2 cellular contexts compared by ENCODE assay signal in the genomic region with DNA sequence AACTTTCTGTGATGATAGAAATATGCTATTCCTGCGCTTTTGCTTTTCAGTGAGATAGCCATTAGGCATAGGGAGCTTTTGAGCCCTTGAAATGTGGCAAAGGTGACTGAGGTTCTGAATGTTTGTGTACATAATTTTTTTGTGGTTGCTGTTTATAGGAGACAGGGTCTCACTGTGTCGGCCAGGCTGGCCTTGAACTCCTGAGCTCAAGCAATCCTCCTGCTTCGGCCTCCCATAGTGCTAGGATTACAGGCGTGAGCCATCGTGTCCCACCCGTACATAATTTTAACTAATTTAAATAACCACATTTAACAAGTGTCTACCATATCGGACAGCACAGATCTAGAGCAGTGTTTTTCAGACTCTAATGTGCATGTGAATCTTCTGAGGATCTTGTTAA.
TF ChIP-seq lines count a peak whose summit lies in the region.

No MANE protein-coding gene starts in this region.

TF ChIP-seq in HepG2, 621 proteins besides CTCF, POLR2A, EP300 and RAD21:
- TF ChIP-seq ZNF121 (CRISPR knock-in tag; IDR thresholded peaks at IDR 0.05) (peak; percentile 77), ZNF770 (CRISPR knock-in tag; IDR thresholded peaks at IDR 0.05) (peak; percentile 97), ZMYM2 (CRISPR knock-in tag; IDR thresholded peaks at IDR 0.05) (no peak), E2F5 (CRISPR knock-in tag; conservative IDR thresholded peaks at IDR 0.05) (no peak), TEAD2 (CRISPR knock-in tag; IDR thresholded peaks at IDR 0.05) (no peak), SOX13 (IDR thresholded peaks at IDR 0.05) (no peak), SOX13 (CRISPR knock-in tag; conservative IDR thresholded peaks at IDR 0.05 in 1 of 2, IDR thresholded peaks at IDR 0.05 in 1 of 2) (no peak), PPARG (CRISPR knock-in tag; conservative IDR thresholded peaks at IDR 0.05) (peak; percentile 66), HNF4A (CRISPR knock-in tag; IDR thresholded peaks at IDR 0.05) (peak; percentile 39), RARA (CRISPR knock-in tag; IDR thresholded peaks at IDR 0.05) (0 out of 2 replicates have a peak, but pooled peaks have one; percentile 18), SOX6 (IDR thresholded peaks at IDR 0.05) (no peak), SOX6 (CRISPR knock-in tag; IDR thresholded peaks at IDR 0.05) (0 out of 2 replicates have a peak, but pooled peaks have one; percentile 15), HOXA9 (CRISPR knock-in tag; IDR thresholded peaks at IDR 0.05; ENCODE audit: borderline replicate concordance) (no peak), RFXAP (CRISPR knock-in tag; IDR thresholded peaks at IDR 0.05; ENCODE audit: borderline replicate concordance) (no peak), MAZ (IDR thresholded peaks at IDR 0.05; ENCODE audit: borderline replicate concordance, low read depth, low read length) (no peak), MAZ (CRISPR knock-in tag; IDR thresholded peaks at IDR 0.05; ENCODE audit: low read depth) (no peak)

TF ChIP-seq in WTC11, 78 proteins besides CTCF, POLR2A, EP300 and RAD21:
- TF ChIP-seq ZNF121 (CRISPR knock-in tag; IDR thresholded peaks at IDR 0.05) (0 out of 2 replicates have a peak, but pooled peaks have one; percentile 11), GRHL2 (CRISPR knock-in tag; IDR thresholded peaks at IDR 0.05; ENCODE audit: insufficient replicate concordance, severe bottlenecking) (no peak)
TF ChIP-seq in WTC11: peak in this region for 1.
